In genomic region chr6:110239516-110240265, GRCh38 we compare ENCODE assay signal across 17 cellular contexts. TPM values are rescaled to one million over a fixed set of nuclear protein-coding genes. Genes with fewer than 3 reads are reported as not detected.
A peak's percentile ranks its signal among the peaks of the same experiment; 100 is the strongest.
DNase-seq lines count a peak whose midpoint lies in the region; ATAC-seq, FAIRE-seq and TF ChIP-seq lines count a peak whose summit lies in the region.
"Had no signal": no experiment of that assay in that cellular context is flagged by ENCODE, and none has a peak within 500 bp of the region (broad histone marks: within the 10 kb centered on the region; RNA-seq: fewer than 3 reads in every experiment).

No MANE protein-coding gene starts in this region.

- H3K4me3 ChIP-seq in astrocyte (ENCODE audit: insufficient read depth, low read depth, low read length) (no peak overlapping the region), neural progenitor cell (no peak overlapping the region), psoas muscle (no peak overlapping the region)
- H3K4me3 ChIP-seq: GM23338 had no signal

- no peak overlapping the region for H3K27ac Mint-ChIP-seq in astrocyte (ENCODE audit: unreplicated experiment)
- no peak overlapping the region for H3K27ac Mint-ChIP-seq in neural progenitor cell
- H3K27ac Mint-ChIP-seq: CD4-positive, alpha-beta memory T cell; GM23338; H9 had no signal

- H3K27me3 ChIP-seq in astrocyte (ENCODE audit: insufficient read depth, low read length) (no peaks in the 10 kb centered on the region), neural progenitor cell (no peaks in the 10 kb centered on the region), psoas muscle (ENCODE audit: insufficient read depth in 3 of 3, low read length in 2 of 3) (no peaks in the 10 kb centered on the region)

- WGBS in psoas muscle, 3 donors, result 93 to 100% (median 97%) methylated on average over 1 of the region's 1 CpG

- peaks cover 5% of the 10 kb centered on the region for H3F3A ChIP-seq in neural progenitor cell (ENCODE audit: low read depth)

- FAIRE-seq in astrocyte (lab: Jason Lieb, UNC), result peak; percentile 50
- FAIRE-seq: GM12891 had no signal

- H3K27me3 Mint-ChIP-seq in astrocyte (ENCODE audit: low read depth, unreplicated experiment) (no peaks in the 10 kb centered on the region), neural progenitor cell (ENCODE audit: insufficient read depth, low read depth) (peaks cover 3% of the 10 kb centered on the region)
- H3K27me3 Mint-ChIP-seq: CD4-positive, alpha-beta memory T cell had no signal

- H3K36me3 ChIP-seq in astrocyte (ENCODE audit: insufficient read depth, low read length) (no peaks in the 10 kb centered on the region), neural progenitor cell (no peaks in the 10 kb centered on the region), psoas muscle (ENCODE audit: insufficient read depth in 1 of 2, low read depth in 1 of 2) (no peaks in the 10 kb centered on the region)

- H3K36me3 Mint-ChIP-seq in astrocyte (ENCODE audit: low read depth, unreplicated experiment), result peaks cover 5% of the 10 kb centered on the region
- H3K36me3 Mint-ChIP-seq in neural progenitor cell, result peaks cover 14% of the 10 kb centered on the region

- no peaks in the 10 kb centered on the region for H3K9me3 Mint-ChIP-seq in astrocyte (ENCODE audit: unreplicated experiment)
- no peaks in the 10 kb centered on the region for H3K9me3 Mint-ChIP-seq in neural progenitor cell
- H3K9me3 Mint-ChIP-seq: CD4-positive, alpha-beta memory T cell; GM23338; H9 had no signal

- H3K79me2 ChIP-seq in astrocyte (ENCODE audit: insufficient read depth, low read length) (no peaks in the 10 kb centered on the region), neural progenitor cell (ENCODE audit: low read depth) (no peaks in the 10 kb centered on the region)

- peak; percentile 17 for DNase-seq in OCI-M2 (lab: John Stamatoyannopoulos, UW; ENCODE audit: unreplicated experiment)
- DNase-seq in astrocyte (ENCODE audit: low read depth), result no peak
- peak; percentile 83 for DNase-seq in neural progenitor cell (ENCODE audit: low spot score)
- no peak for DNase-seq in T1000 (lab: John Stamatoyannopoulos, UW)
- DNase-seq in psoas muscle, result no peak
- DNase-seq: C1 segment of cervical spinal cord; Calu3; CD4-positive, alpha-beta memory T cell; COR-L47; DMS53; DMS79 treated with DMSO at 0.1 percent for 48 hours; GF-D8; H9 had no signal

- no peak overlapping the region for H2AFZ ChIP-seq in astrocyte (ENCODE audit: low read depth, low read length)
- H2AFZ ChIP-seq in neural progenitor cell (replicated peaks), result no peak overlapping the region
- H2AFZ ChIP-seq: GM23338 had no signal

- TF ChIP-seq CTCF in astrocyte (IDR thresholded peaks at IDR 0.05; ENCODE audit: insufficient read depth, low read depth, low read length) (no peak), neural progenitor cell (IDR thresholded peaks at IDR 0.05) (no peak), psoas muscle (IDR thresholded peaks at IDR 0.05) (no peak)

- H3K9me3 ChIP-seq in astrocyte (ENCODE audit: insufficient read depth, low read depth, low read length) (no peaks in the 10 kb centered on the region), neural progenitor cell (ENCODE audit: low read depth) (no peaks in the 10 kb centered on the region), psoas muscle (no peaks in the 10 kb centered on the region)

- no peak for ATAC-seq in GM18517 (IDR thresholded peaks at IDR 0.05; ENCODE audit: unreplicated experiment)
- no peak for ATAC-seq in psoas muscle
- ATAC-seq: GM23338, HCT116 had no signal

- no peaks in the 10 kb centered on the region for H3K4me1 Mint-ChIP-seq in astrocyte (ENCODE audit: low read depth, unreplicated experiment)
- peaks cover 10% of the 10 kb centered on the region for H3K4me1 Mint-ChIP-seq in neural progenitor cell
- H3K4me1 Mint-ChIP-seq: CD4-positive, alpha-beta memory T cell; GM23338; H9 had no signal

- H3K4me3 Mint-ChIP-seq in astrocyte (ENCODE audit: unreplicated experiment), result no peak overlapping the region
- no peak overlapping the region for H3K4me3 Mint-ChIP-seq in neural progenitor cell
- H3K4me3 Mint-ChIP-seq: CD4-positive, alpha-beta memory T cell; GM23338; H9 had no signal

- H3K27ac ChIP-seq in astrocyte (ENCODE audit: low read depth, low read length), result no peak overlapping the region
- no peak overlapping the region for H3K27ac ChIP-seq in neural progenitor cell
- no peak overlapping the region for H3K27ac ChIP-seq in psoas muscle

- H3K9ac ChIP-seq in astrocyte (ENCODE audit: low read length), result no peak overlapping the region
- H3K9ac ChIP-seq in neural progenitor cell, result no peak overlapping the region

- intact Hi-C loops in psoas muscle (cut with DNase I), result no loop called here

- H3K4me1 ChIP-seq in astrocyte (ENCODE audit: insufficient read depth, low read length) (no peaks in the 10 kb centered on the region), neural progenitor cell (peaks cover 17% of the 10 kb centered on the region), psoas muscle (no peaks in the 10 kb centered on the region)

- H4K20me1 ChIP-seq in astrocyte (ENCODE audit: insufficient read depth, low read length) (no peaks in the 10 kb centered on the region), neural progenitor cell (ENCODE audit: low read depth) (no peaks in the 10 kb centered on the region)

- H3K4me2 ChIP-seq in astrocyte (ENCODE audit: low read length) (no peak overlapping the region), neural progenitor cell (peak overlapping the region; percentile 41)
- H3K4me2 ChIP-seq: GM23338 had no signal

RNA-seq across cellular contexts. Expression of gene CDC40, which starts 59.5 kb away (rescaled TPM):
- 15.7 and 18.7 TPM in 2 replicates for total RNA-seq in astrocyte
- total RNA-seq in neural progenitor cell (ENCODE audit: low replicate concordance), result 24.9 and 40.1 TPM in 2 replicates
- 10 to 100 TPM in 3 of 4 donors, 1 to 10 TPM in 1; 8.5 to 18.9 (median 14.1) TPM for total RNA-seq in psoas muscle
- 10 to 100 TPM in 2 of 3 donors, 1 to 10 TPM in 1; 9.8 to 27.7 (median 13.7) TPM for polyA plus RNA-seq in psoas muscle

Comparison
In these comparisons a context has a peak if more than half of its experiments do, and no peak if none do; other contexts are left out.
1. DNase-seq: peak in OCI-M2 (single experiment) and neural progenitor cell (single experiment); none in astrocyte (single experiment), T1000 (single experiment) and psoas muscle (0 of 2).